In the genomic region with DNA sequence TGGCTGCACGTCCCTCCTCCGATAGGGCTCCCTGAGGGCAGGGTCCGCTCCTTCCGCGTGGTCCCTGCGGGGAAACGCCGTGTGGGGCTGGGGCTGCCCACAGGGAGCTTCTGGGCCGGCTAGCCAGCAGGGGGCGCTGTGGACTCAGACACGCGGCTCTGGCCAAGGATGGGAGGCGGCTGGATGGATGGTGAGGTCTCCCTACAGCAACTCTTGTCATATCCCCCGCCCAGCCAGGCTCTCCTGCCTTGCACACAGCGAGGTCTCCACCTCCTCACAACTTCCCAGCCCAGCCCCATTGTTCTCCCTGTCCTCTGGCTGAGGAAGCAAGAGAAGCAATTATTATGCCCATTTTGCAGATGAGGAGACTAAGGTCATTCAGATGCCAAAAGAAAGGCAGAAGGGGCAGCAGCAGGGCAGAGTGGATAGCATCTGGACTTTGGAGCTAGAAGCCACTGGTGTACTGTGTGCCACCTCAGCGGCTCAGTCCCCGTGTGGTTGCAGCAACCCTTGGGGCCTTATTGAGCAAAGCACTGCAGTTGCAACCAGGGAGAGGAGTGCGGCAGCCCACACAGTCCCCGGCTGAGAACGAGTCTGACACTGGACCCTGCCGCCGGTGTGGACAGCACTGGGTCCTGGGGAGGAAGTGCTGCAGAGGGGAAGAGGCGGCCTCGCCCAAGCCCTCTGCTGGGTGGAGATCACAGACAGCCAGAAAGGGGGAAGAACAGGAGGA, we compare ENCODE assay signal across 8 cellular contexts.
A peak's percentile ranks its signal among the peaks of the same experiment; 100 is the strongest.
DNase-seq lines count a peak whose midpoint lies in the region; ATAC-seq and TF ChIP-seq lines count a peak whose summit lies in the region.

No MANE protein-coding gene starts in this region.

- H3K27me3 ChIP-seq in SJSA1 (replicated peaks), result no peaks in the 10 kb centered on the region
- H3K27me3 ChIP-seq in right atrium auricular region, result no peaks in the 10 kb centered on the region

- ATAC-seq in GM19463 (IDR thresholded peaks at IDR 0.05; ENCODE audit: unreplicated experiment), result no peak

- TF ChIP-seq CTCF in right atrium auricular region (IDR thresholded peaks at IDR 0.05), result peak; percentile 37 to 69

- DNase-seq in SHP77 (lab: John Stamatoyannopoulos, UW), result peak; percentile 8 to 40
- DNase-seq in SHP77 treated with DMSO at 0.1 percent for 48 hours (lab: John Stamatoyannopoulos, UW), result no peak
- peak; percentile 40 to 77 for DNase-seq in SJSA1 (ENCODE audit: low read depth in 1 of 2, low spot score in 2 of 2)
- DNase-seq in activated gamma-delta T cell treated with anti-CD3 and anti-CD28 coated beads, Interleukin-2, amount 50 U/mL, for 16 hours (ENCODE audit: low read depth), result peak; percentile 88
- DNase-seq in right atrium auricular region (ENCODE audit: low spot score), result no peak
- DNase-seq in stimulated activated CD4-positive, alpha-beta T cell treated with anti-CD3 and anti-CD28 coated beads, Interleukin-12 subunit alpha, Interleukin-12 subunit beta, amount 100 ng/mL, for 48 hours (ENCODE audit: low read depth in 2 of 3, low spot score in 1 of 3), result peak; percentile 84 to 95 (median 89)
- no peak for DNase-seq in middle frontal gyrus (ENCODE audit: extremely low spot score, low spot score)

- H3K4me1 ChIP-seq in SJSA1 (replicated peaks) (peaks cover 22% of the 10 kb centered on the region), right atrium auricular region (peaks cover 0 to 32% of the 10 kb centered on the region in 2 donors)

- no peak overlapping the region for H3K27ac ChIP-seq in SJSA1
- H3K27ac ChIP-seq in right atrium auricular region, result peak overlapping the region; percentile 7 to 10

- H3K4me3 ChIP-seq in SJSA1, result no peak overlapping the region
- H3K4me3 ChIP-seq in right atrium auricular region, result no peak overlapping the region

- H3K9me3 ChIP-seq in SJSA1 (replicated peaks) (no peaks in the 10 kb centered on the region), right atrium auricular region (no peaks in the 10 kb centered on the region)

- H3K36me3 ChIP-seq in SJSA1 (no peaks in the 10 kb centered on the region), right atrium auricular region (no peaks in the 10 kb centered on the region)

Comparison
In these comparisons a context has a peak if more than half of its experiments do, and no peak if none do; other contexts are left out.
1. DNase-seq: peak in SHP77 (2 of 2), SJSA1 (2 of 2), activated gamma-delta T cell treated with anti-CD3 and anti-CD28 coated beads, Interleukin-2, amount 50 U/mL, for 16 hours (single experiment) and stimulated activated CD4-positive, alpha-beta T cell treated with anti-CD3 and anti-CD28 coated beads, Interleukin-12 subunit alpha, Interleukin-12 subunit beta, amount 100 ng/mL, for 48 hours (3 of 3); none in SHP77 treated with DMSO at 0.1 percent for 48 hours (single experiment), right atrium auricular region (single experiment) and middle frontal gyrus (single experiment).